ENCODE assay signal across 8 cellular contexts in genomic region chr16:18789515-18789849, GRCh38. TPM values are rescaled to one million over a fixed set of nuclear protein-coding genes. Genes with fewer than 3 reads are reported as not detected.
DNase-seq lines count a peak whose midpoint lies in the region; ATAC-seq, FAIRE-seq and TF ChIP-seq lines count a peak whose summit lies in the region.

No MANE protein-coding gene starts in this region.

- no peak for TF ChIP-seq CTCF in CD8-positive, alpha-beta T cell (IDR thresholded peaks at IDR 0.05)
- no peak for TF ChIP-seq CTCF in Peyer's patch (IDR thresholded peaks at IDR 0.05)
- no peak for TF ChIP-seq CTCF in esophagus muscularis mucosa (IDR thresholded peaks at IDR 0.05)
- no peak for TF ChIP-seq CTCF in pancreas (IDR thresholded peaks at IDR 0.05)

- TF ChIP-seq POLR2A in Peyer's patch (IDR thresholded peaks at IDR 0.05) (no peak), esophagus muscularis mucosa (IDR thresholded peaks at IDR 0.05; ENCODE audit: low read depth) (no peak)

- H3K9me3 ChIP-seq in CD8-positive, alpha-beta T cell (ENCODE audit: low read length) = no peaks in the 10 kb centered on the region
- no peaks in the 10 kb centered on the region for H3K9me3 ChIP-seq in Peyer's patch
- no peaks in the 10 kb centered on the region for H3K9me3 ChIP-seq in esophagus muscularis mucosa
- no peaks in the 10 kb centered on the region for H3K9me3 ChIP-seq in pancreas

- peak overlapping the region; percentile 95 for H3K4me3 Mint-ChIP-seq in CD8-positive, alpha-beta T cell

- no peaks in the 10 kb centered on the region for H3K27me3 ChIP-seq in CD8-positive, alpha-beta T cell (ENCODE audit: insufficient read depth, low read length)
- H3K27me3 ChIP-seq in Peyer's patch = no peaks in the 10 kb centered on the region
- H3K27me3 ChIP-seq in esophagus muscularis mucosa = no peaks in the 10 kb centered on the region
- H3K27me3 ChIP-seq in pancreas = no peaks in the 10 kb centered on the region

- no peak for TF ChIP-seq EP300 in esophagus muscularis mucosa (IDR thresholded peaks at IDR 0.05)

- no peaks in the 10 kb centered on the region for H3K9me3 Mint-ChIP-seq in CD8-positive, alpha-beta T cell

- no peak for FAIRE-seq in pancreas (lab: Jason Lieb, UNC)

- peaks cover 86% of the 10 kb centered on the region for H3K36me3 Mint-ChIP-seq in CD8-positive, alpha-beta T cell

- H3K36me3 ChIP-seq in CD8-positive, alpha-beta T cell (ENCODE audit: insufficient read depth, low read length) = peaks cover 53% of the 10 kb centered on the region
- peaks cover 0 to 60% (median 4%) of the 10 kb centered on the region in 3 donors for H3K36me3 ChIP-seq in Peyer's patch
- H3K36me3 ChIP-seq in esophagus muscularis mucosa = peaks cover 37 to 76% (median 59%) of the 10 kb centered on the region in 4 donors
- H3K36me3 ChIP-seq in pancreas = peaks cover 4 to 44% (median 22%) of the 10 kb centered on the region in 3 donors

- 2% methylated on average over 5 of the region's 5 CpGs for WGBS in esophagus muscularis mucosa
- WGBS in pancreas, 2 donors = 0% methylated on average over 5 of the region's 5 CpGs

- H3K4me1 Mint-ChIP-seq in CD8-positive, alpha-beta T cell (ENCODE audit: low read depth) = peaks cover 56% of the 10 kb centered on the region

- CTCF ChIA-PET in CD8-positive, alpha-beta T cell (lab: Charles Lee) = interaction anchor here (8.7 kb wide), 1 partner anchor 13 kb away, joined by 56 read pairs; the partner anchor contains the start of gene ARL6IP1

- DNase-seq in CD8-positive, alpha-beta T cell = no peak
- no peak for DNase-seq in Peyer's patch
- DNase-seq in esophagus muscularis mucosa (ENCODE audit: extremely low spot score) = no peak
- no peak for DNase-seq in pancreas
- no peak for DNase-seq in activated CD4-positive, alpha-beta T cell treated with anti-CD3 and anti-CD28 coated beads for 4 hours
- DNase-seq in DMS53 treated with DMSO at 0.1 percent for 48 hours (lab: John Stamatoyannopoulos, UW; ENCODE audit: unreplicated experiment) = no peak

- H3K4me3 ChIP-seq in CD8-positive, alpha-beta T cell (ENCODE audit: low read depth, low read length) = peak overlapping the region; percentile 100
- H3K4me3 ChIP-seq in Peyer's patch (peak overlapping the region; percentile 72 to 90 (median 83)), esophagus muscularis mucosa (peak overlapping the region; percentile 69 to 94 (median 83)), pancreas (peak overlapping the region; percentile 81 to 93 (median 84))

- intact Hi-C loops in CD8-positive, alpha-beta T cell (cut with DNase I, micrococcal nuclease) = loop anchor here (5.0 to 10.0 kb wide), 3 partner anchors 178 to 1955 kb away; partner anchors contain the start of gene THUMPD1 (in 1 of the 2)
- intact Hi-C loops in esophagus muscularis mucosa (cut with DNase I) = no loop called here
- intact Hi-C loops in pancreas (cut with DNase I) = no loop called here

- H3K27ac Mint-ChIP-seq in CD8-positive, alpha-beta T cell = peak overlapping the region; percentile 88

- peak overlapping the region; percentile 88 for H3K27ac ChIP-seq in CD8-positive, alpha-beta T cell (ENCODE audit: low read depth, low read length)
- H3K27ac ChIP-seq in Peyer's patch (peak overlapping the region; percentile 75 to 89 (median 82)), esophagus muscularis mucosa (replicated peaks in 1 of 4) (peak overlapping the region; percentile 82 to 90 (median 86)), pancreas (peak overlapping the region; percentile 40 to 78 (median 75))

- ATAC-seq in CD8-positive, alpha-beta T cell = no peak
- no peak for ATAC-seq in pancreas
- no peak for ATAC-seq in HG03045 (IDR thresholded peaks at IDR 0.05; ENCODE audit: unreplicated experiment)
- no peak for ATAC-seq in GM18868 (IDR thresholded peaks at IDR 0.05; ENCODE audit: unreplicated experiment)

- H3K4me1 ChIP-seq in CD8-positive, alpha-beta T cell (ENCODE audit: insufficient read depth, low read length) = peaks cover 39% of the 10 kb centered on the region
- H3K4me1 ChIP-seq in Peyer's patch (peaks cover 0 to 39% (median 13%) of the 10 kb centered on the region in 4 donors), esophagus muscularis mucosa (peaks cover 46 to 57% (median 55%) of the 10 kb centered on the region in 4 donors), pancreas (peaks cover 12 to 36% (median 25%) of the 10 kb centered on the region in 3 donors)

- POLR2A ChIA-PET in CD8-positive, alpha-beta T cell (lab: Charles Lee) = interaction anchor here (0.7 to 7.2 kb wide), 6 partner anchors 12 to 766 kb away, joined by 3 to 98 read pairs (median 3); partner anchors contain the start of genes ARL6IP1, SMG1 and VPS35L

- no peaks in the 10 kb centered on the region for H3K27me3 Mint-ChIP-seq in CD8-positive, alpha-beta T cell (ENCODE audit: low read depth)

RNA-seq across cellular contexts. Expression of gene RPS15A, which starts 0.7 kb away (rescaled TPM):
- total RNA-seq in CD8-positive, alpha-beta T cell = 1,000 to 10,000 TPM; 3,671 to 3,755 TPM
- total RNA-seq in Peyer's patch (100 to 1,000 TPM; 361 to 943 (median 495) TPM), esophagus muscularis mucosa (1,000 to 10,000 TPM in 2 of 4 donors, 100 to 1,000 TPM in 2; 356 to 2,439 (median 1,496) TPM), pancreas (100 to 1,000 TPM; 521 to 940 (median 762) TPM)
- 1,000 to 10,000 TPM; 1,660 to 1,808 TPM for polyA plus RNA-seq in pancreas

RNA-seq across cellular contexts. Expression of gene ARL6IP1, which starts 11.9 kb away (rescaled TPM):
- 100 to 1,000 TPM; 137 to 138 TPM for total RNA-seq in CD8-positive, alpha-beta T cell
- total RNA-seq in Peyer's patch (100 to 1,000 TPM in 3 of 4 donors, 10 to 100 TPM in 1; 56.1 to 179 (median 122) TPM), esophagus muscularis mucosa (100 to 1,000 TPM in 1 of 4 donors, 10 to 100 TPM in 3; 53.4 to 146 (median 91.2) TPM), pancreas (10 to 100 TPM; 28.9 to 73.3 (median 42.3) TPM)
- polyA plus RNA-seq in pancreas = 10 to 100 TPM; 30.6 to 82.3 TPM

Comparison
In these comparisons a context has a peak if more than half of its experiments do, and no peak if none do; other contexts are left out.
1. intact Hi-C loops: an anchor here in CD8-positive, alpha-beta T cell (5.0 to 10.0 kb wide); none called in esophagus muscularis mucosa and pancreas.